Comparison of ENCODE assay signal across 18 cellular contexts in genomic region chr3:172585954-172586353, GRCh38.
A peak's percentile ranks its signal among the peaks of the same experiment; 100 is the strongest.
DNase-seq lines count a peak whose midpoint lies in the region; ATAC-seq and TF ChIP-seq lines count a peak whose summit lies in the region.
"Had no signal": no experiment of that assay in that cellular context is flagged by ENCODE, and none has a peak within 500 bp of the region (broad histone marks: within the 10 kb centered on the region; RNA-seq: fewer than 3 reads in every experiment).

No MANE protein-coding gene starts in this region.

- H3K36me3 Mint-ChIP-seq in activated naive CD4-positive, alpha-beta T cell treated with anti-CD3 and anti-CD28 coated beads, Interleukin-2, amount 10 ng/mL, durations not matched to agents 7 days and 5 days = peaks cover 48% of the 10 kb centered on the region
- peaks cover 32% of the 10 kb centered on the region for H3K36me3 Mint-ChIP-seq in activated T-helper 1 cell treated with anti-CD3 and anti-CD28 coated beads, Interleukin-12 subunit alpha, Interleukin-12 subunit beta, Interleukin-2, Interleukin-4 antibody, amounts not matched to agents 30 ng/mL and 10 ng/mL and 1 ng/mL, durations not matched to agents 14 hours and 24 hours and 36 hours (ENCODE audit: low read depth)

- H3K27ac Mint-ChIP-seq in activated naive CD4-positive, alpha-beta T cell treated with anti-CD3 and anti-CD28 coated beads, Interleukin-2, amount 10 ng/mL, durations not matched to agents 7 days and 5 days = peak overlapping the region; percentile 33
- peak overlapping the region; percentile 18 for H3K27ac Mint-ChIP-seq in activated T-helper 1 cell treated with anti-CD3 and anti-CD28 coated beads, Interleukin-12 subunit alpha, Interleukin-12 subunit beta, Interleukin-2, Interleukin-4 antibody, amounts not matched to agents 30 ng/mL and 10 ng/mL and 1 ng/mL, durations not matched to agents 14 hours and 24 hours and 36 hours
- H3K27ac Mint-ChIP-seq: stimulated activated naive B cell treated with anti-CD40 and anti-IgM and Interleukin-4, amounts not matched to agents 10 μg/mL and 1 μg/mL and 100 μg/mL, for 72 hours had no signal

- intact Hi-C loops in activated T-helper 1 cell treated with anti-CD3 and anti-CD28 coated beads, Interleukin-12 subunit alpha, Interleukin-12 subunit beta, Interleukin-2, Interleukin-4 antibody, amounts not matched to agents 30 ng/mL and 10 ng/mL and 1 ng/mL, durations not matched to agents 14 hours and 24 hours and 36 hours (cut with micrococcal nuclease) = no loop called here
- intact Hi-C loops in left lung (cut with DNase I) = no loop called here
- intact Hi-C loops in thyroid gland (cut with DNase I) = no loop called here

- H3K9me3 ChIP-seq in left lung (no peaks in the 10 kb centered on the region), thyroid gland (no peaks in the 10 kb centered on the region)
- H3K9me3 ChIP-seq: mucosa of descending colon had no signal

- H3K4me1 ChIP-seq in left lung (peaks cover 15 to 35% of the 10 kb centered on the region in 2 donors), thyroid gland (no peaks in the 10 kb centered on the region)

- H3K9me3 Mint-ChIP-seq in activated naive CD4-positive, alpha-beta T cell treated with anti-CD3 and anti-CD28 coated beads, Interleukin-2, amount 10 ng/mL, durations not matched to agents 7 days and 5 days = peaks cover 47% of the 10 kb centered on the region
- H3K9me3 Mint-ChIP-seq in activated T-helper 1 cell treated with anti-CD3 and anti-CD28 coated beads, Interleukin-12 subunit alpha, Interleukin-12 subunit beta, Interleukin-2, Interleukin-4 antibody, amounts not matched to agents 30 ng/mL and 10 ng/mL and 1 ng/mL, durations not matched to agents 14 hours and 24 hours and 36 hours = peaks cover 47% of the 10 kb centered on the region

- H3K4me3 ChIP-seq in left lung (no peak overlapping the region), thyroid gland (replicated peaks in 1 of 3) (no peak overlapping the region)
- H3K4me3 ChIP-seq: dorsolateral prefrontal cortex, mucosa of descending colon had no signal

- H3K27me3 Mint-ChIP-seq in activated naive CD4-positive, alpha-beta T cell treated with anti-CD3 and anti-CD28 coated beads, Interleukin-2, amount 10 ng/mL, durations not matched to agents 7 days and 5 days = no peaks in the 10 kb centered on the region
- H3K27me3 Mint-ChIP-seq in activated T-helper 1 cell treated with anti-CD3 and anti-CD28 coated beads, Interleukin-12 subunit alpha, Interleukin-12 subunit beta, Interleukin-2, Interleukin-4 antibody, amounts not matched to agents 30 ng/mL and 10 ng/mL and 1 ng/mL, durations not matched to agents 14 hours and 24 hours and 36 hours (ENCODE audit: insufficient read depth) = no peaks in the 10 kb centered on the region
- H3K27me3 Mint-ChIP-seq: stimulated activated naive B cell treated with anti-CD40 and anti-IgM and Interleukin-4, amounts not matched to agents 10 μg/mL and 1 μg/mL and 100 μg/mL, for 72 hours had no signal

- ATAC-seq in left lung = no peak
- no peak for ATAC-seq in GM18505 (IDR thresholded peaks at IDR 0.05; ENCODE audit: unreplicated experiment)
- ATAC-seq: stimulated activated naive B cell treated with anti-CD40 and anti-IgM and Interleukin-4, amounts not matched to agents 10 μg/mL and 1 μg/mL and 100 μg/mL, for 72 hours had no signal

- no peak for TF ChIP-seq POLR2A in thyroid gland (IDR thresholded peaks at IDR 0.05)
- no peak for TF ChIP-seq POLR2A in GM18505 (IDR thresholded peaks at IDR 0.05; ENCODE audit: borderline replicate concordance, extremely low read depth, insufficient read depth, insufficient read length)

- no peak for TF ChIP-seq CTCF in left lung (IDR thresholded peaks at IDR 0.05)
- TF ChIP-seq CTCF in thyroid gland (IDR thresholded peaks at IDR 0.05) = no peak

- H3K27me3 ChIP-seq in left lung (no peaks in the 10 kb centered on the region), thyroid gland (no peaks in the 10 kb centered on the region)
- H3K27me3 ChIP-seq: dorsolateral prefrontal cortex had no signal

- H3K27ac ChIP-seq in left lung (peak overlapping the region; percentile 59 to 62), thyroid gland (peak overlapping the region in 2 of 3 donors; percentile 15 to 78)

- H3K4me3 Mint-ChIP-seq in activated naive CD4-positive, alpha-beta T cell treated with anti-CD3 and anti-CD28 coated beads, Interleukin-2, amount 10 ng/mL, durations not matched to agents 7 days and 5 days = no peak overlapping the region
- H3K4me3 Mint-ChIP-seq in activated T-helper 1 cell treated with anti-CD3 and anti-CD28 coated beads, Interleukin-12 subunit alpha, Interleukin-12 subunit beta, Interleukin-2, Interleukin-4 antibody, amounts not matched to agents 30 ng/mL and 10 ng/mL and 1 ng/mL, durations not matched to agents 14 hours and 24 hours and 36 hours = no peak overlapping the region
- H3K4me3 Mint-ChIP-seq: stimulated activated naive B cell treated with anti-CD40 and anti-IgM and Interleukin-4, amounts not matched to agents 10 μg/mL and 1 μg/mL and 100 μg/mL, for 72 hours had no signal

- no peak for DNase-seq in activated naive CD4-positive, alpha-beta T cell treated with anti-CD3 and anti-CD28 coated beads, Interleukin-2, amount 10 ng/mL, durations not matched to agents 7 days and 5 days
- no peak for DNase-seq in activated naive CD4-positive, alpha-beta T cell treated with Interleukin-2 at 50 U/mL for 16 hours
- no peak for DNase-seq in activated T-helper 1 cell treated with anti-CD3 and anti-CD28 coated beads, Interleukin-12 subunit alpha, Interleukin-12 subunit beta, Interleukin-2, Interleukin-4 antibody, amounts not matched to agents 30 ng/mL and 10 ng/mL and 1 ng/mL, durations not matched to agents 14 hours and 24 hours and 36 hours (ENCODE audit: low spot score)
- no peak for DNase-seq in left lung
- no peak for DNase-seq in thyroid gland
- no peak for DNase-seq in retina
- DNase-seq in EL = no peak
- DNase-seq: DMS153; dorsolateral prefrontal cortex; foreskin melanocyte; kidney glomerular epithelial cell; mucosa of descending colon; NCI-H1105 treated with DMSO at 0.1 percent for 48 hours; NCI-H2171 treated with DMSO at 0.1 percent for 48 hours; NCI-H748 treated with DMSO at 0.1 percent for 48 hours; SIG-M5; stimulated activated naive B cell treated with anti-CD40 and anti-IgM and Interleukin-4, amounts not matched to agents 10 μg/mL and 1 μg/mL and 100 μg/mL, for 72 hours had no signal

- H3K36me3 ChIP-seq in left lung (no peaks in the 10 kb centered on the region), thyroid gland (no peaks in the 10 kb centered on the region)

- CTCF ChIA-PET in activated naive CD4-positive, alpha-beta T cell treated with anti-CD3 and anti-CD28 coated beads, Interleukin-2, amount 10 ng/mL, durations not matched to agents 7 days and 5 days (lab: Charles Lee) = interaction anchor here (1.6 to 11.8 kb wide), 2 partner anchors 9 to 66 kb away, joined by 4 to 180 read pairs; partner anchors contain the start of gene TNFSF10

- H3K4me1 Mint-ChIP-seq in activated naive CD4-positive, alpha-beta T cell treated with anti-CD3 and anti-CD28 coated beads, Interleukin-2, amount 10 ng/mL, durations not matched to agents 7 days and 5 days = peaks cover 88% of the 10 kb centered on the region
- peaks cover 90% of the 10 kb centered on the region for H3K4me1 Mint-ChIP-seq in activated T-helper 1 cell treated with anti-CD3 and anti-CD28 coated beads, Interleukin-12 subunit alpha, Interleukin-12 subunit beta, Interleukin-2, Interleukin-4 antibody, amounts not matched to agents 30 ng/mL and 10 ng/mL and 1 ng/mL, durations not matched to agents 14 hours and 24 hours and 36 hours (ENCODE audit: low read depth)

- WGBS in thyroid gland, 2 donors = 87 to 88% methylated on average over 4 of the region's 4 CpGs
